ENCODE assay signal across 9 cellular contexts in genomic region chr1:46537651-46538050, GRCh38. TPM values are rescaled to one million over a fixed set of nuclear protein-coding genes. Genes with fewer than 3 reads are reported as not detected.
"Had no signal": no experiment of that assay in that cellular context is flagged by ENCODE, and none has a peak within 500 bp of the region (broad histone marks: within the 10 kb centered on the region; RNA-seq: fewer than 3 reads in every experiment).

No MANE protein-coding gene starts in this region.

- DNase-seq: IMR-90, KBM-7, KG1 had no signal

- ATAC-seq: HepG2 had no signal

- FAIRE-seq: HepG2, HTR-8/SVneo had no signal

- H3K27ac ChIP-seq: HL-60 had no signal

RNA-seq across cellular contexts. Expression of gene KNCN, which starts 13.8 kb away (rescaled TPM):
- total RNA-seq: HepG2, HT-29, HT1080, IMR-90 had no signal
- polyA plus RNA-seq: HepG2, IgD-negative memory B cell, IMR-90 had no signal

RNA-seq across cellular contexts. Expression of gene DMBX1, which starts 48.0 kb away (rescaled TPM):
- total RNA-seq: HepG2, HT1080, IMR-90 had no signal
- polyA plus RNA-seq: HepG2, IgD-negative memory B cell, IMR-90 had no signal
